31 cellular contexts compared by ENCODE assay signal in the genomic region with DNA sequence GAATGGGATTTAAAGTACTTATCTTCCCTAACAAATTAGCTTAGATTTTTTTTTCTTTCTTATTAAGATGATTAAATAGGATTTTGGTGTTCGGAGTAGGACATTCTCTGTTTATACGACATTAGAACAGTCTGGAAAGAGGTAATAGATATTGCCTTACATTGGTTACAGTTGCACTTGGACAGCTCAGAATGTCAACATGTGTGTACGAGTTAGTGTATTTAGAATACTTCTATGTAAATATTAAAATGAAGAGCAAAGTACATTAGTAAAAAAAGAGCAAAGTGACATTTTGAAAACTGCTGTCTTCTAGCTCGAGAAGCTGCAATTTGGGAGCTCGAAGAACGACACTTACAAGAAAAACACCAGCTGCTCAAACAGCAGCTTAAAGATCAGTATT.
"Had no signal": no experiment of that assay in that cellular context is flagged by ENCODE, and none has a peak within 500 bp of the region (broad histone marks: within the 10 kb centered on the region; RNA-seq: fewer than 3 reads in every experiment).

No MANE protein-coding gene starts in this region.

- DNase-seq: hippocampal formation; kidney glomerular epithelial cell; left cardiac atrium; left lung; mesendoderm; naive B cell; natural killer cell; nephron progenitor cell; occipital lobe; ovary; stimulated activated CD4-positive, alpha-beta T cell treated with anti-CD3 and anti-CD28 coated beads, Interleukin-12 subunit alpha, Interleukin-12 subunit beta, amount 100 ng/mL, for 4 hours; stimulated activated CD4-positive, alpha-beta T cell treated with anti-CD3 and anti-CD28 coated beads, Interleukin-15, amount 100 ng/mL, for 24 hours; stimulated activated CD4-positive, alpha-beta T cell treated with anti-CD3 and anti-CD28 coated beads, Interleukin-2, amount 100 ng/mL, for 24 hours; stimulated activated CD4-positive, alpha-beta T cell treated with anti-CD3 and anti-CD28 coated beads, Interleukin-4, amount 100 ng/mL, for 1 hour; stimulated activated naive CD4-positive, alpha-beta T cell; tibial artery; trophoblast cell; upper lobe of right lung had no signal

- H3K4me1 Mint-ChIP-seq: mesothelial cell of epicardium, naive B cell, neural progenitor cell had no signal

- H3K27me3 ChIP-seq: left lung, neural progenitor cell, neutrophil, ovary, right atrium auricular region, suprapubic skin, tibial artery, upper lobe of right lung had no signal

- H3K4me3 Mint-ChIP-seq: mesothelial cell of epicardium; naive B cell; natural killer cell; nephron progenitor cell; neural progenitor cell; stimulated activated naive CD8-positive, alpha-beta T cell treated with anti-CD3 and anti-CD28 coated beads, Interleukin-15, Interleukin-2, amounts not matched to agents 100 ng/mL and 50 ng/mL, for 24 hours had no signal

- H3K27ac Mint-ChIP-seq: mesothelial cell of epicardium; naive B cell; nephron progenitor cell; neural progenitor cell; progenitor cell of endocrine pancreas; stimulated activated naive CD8-positive, alpha-beta T cell treated with anti-CD3 and anti-CD28 coated beads, Interleukin-15, Interleukin-2, amounts not matched to agents 100 ng/mL and 50 ng/mL, for 24 hours had no signal

- H3K36me3 ChIP-seq: neural progenitor cell, ovary had no signal

- H3K27ac ChIP-seq: left lung, neural progenitor cell, neutrophil, ovary, right atrium auricular region, skin epidermis, suprapubic skin, thoracic aorta, tibial artery, upper lobe of right lung had no signal

- H3K4me3 ChIP-seq: left lung, lung, neural progenitor cell, ovary, right atrium auricular region, skin epidermis, suprapubic skin, thoracic aorta, tibial artery, upper lobe of right lung had no signal

- H3K4me1 ChIP-seq: neural progenitor cell, right atrium auricular region, suprapubic skin, tibial artery, upper lobe of right lung had no signal

- H3K27me3 Mint-ChIP-seq: naive B cell; progenitor cell of endocrine pancreas; stimulated activated naive CD8-positive, alpha-beta T cell treated with anti-CD3 and anti-CD28 coated beads, Interleukin-15, Interleukin-2, amounts not matched to agents 100 ng/mL and 50 ng/mL, for 24 hours had no signal

- ATAC-seq: left cardiac atrium, left lung, natural killer cell, sciatic nerve, upper lobe of right lung had no signal

- FAIRE-seq: keratinocyte, urothelium cell line had no signal

- H3K9me3 ChIP-seq: left lung, neutrophil, ovary, right atrium auricular region, suprapubic skin, thoracic aorta, tibial artery, upper lobe of right lung had no signal

- H3K9me3 Mint-ChIP-seq: mesothelial cell of epicardium; naive B cell; natural killer cell; nephron progenitor cell; neural progenitor cell; stimulated activated naive CD8-positive, alpha-beta T cell treated with anti-CD3 and anti-CD28 coated beads, Interleukin-15, Interleukin-2, amounts not matched to agents 100 ng/mL and 50 ng/mL, for 24 hours had no signal
